ENCODE assay signal across 7 cellular contexts in genomic region chr1:194289569-194290266, GRCh38.
DNase-seq lines count a peak whose midpoint lies in the region; ATAC-seq and TF ChIP-seq lines count a peak whose summit lies in the region.

No MANE protein-coding gene starts in this region.

- POLR2A ChIA-PET in activated CD4-positive, alpha-beta memory T cell treated with anti-CD3 and anti-CD28 coated beads, Interleukin-2, amount 10 ng/mL, durations not matched to agents 7 days and 5 days (lab: Charles Lee) = no interaction called here

- H3K36me3 Mint-ChIP-seq in activated CD4-positive, alpha-beta memory T cell treated with anti-CD3 and anti-CD28 coated beads, Interleukin-2, amount 10 ng/mL, durations not matched to agents 7 days and 5 days (ENCODE audit: low read depth) = no peaks in the 10 kb centered on the region

- no peaks in the 10 kb centered on the region for H3K9me3 Mint-ChIP-seq in activated CD4-positive, alpha-beta memory T cell treated with anti-CD3 and anti-CD28 coated beads, Interleukin-2, amount 10 ng/mL, durations not matched to agents 7 days and 5 days

- no peak overlapping the region for H3K27ac Mint-ChIP-seq in activated CD4-positive, alpha-beta memory T cell treated with anti-CD3 and anti-CD28 coated beads, Interleukin-2, amount 10 ng/mL, durations not matched to agents 7 days and 5 days

- no peaks in the 10 kb centered on the region for H3K27me3 Mint-ChIP-seq in activated CD4-positive, alpha-beta memory T cell treated with anti-CD3 and anti-CD28 coated beads, Interleukin-2, amount 10 ng/mL, durations not matched to agents 7 days and 5 days

- no peak overlapping the region for H3K4me3 Mint-ChIP-seq in activated CD4-positive, alpha-beta memory T cell treated with anti-CD3 and anti-CD28 coated beads, Interleukin-2, amount 10 ng/mL, durations not matched to agents 7 days and 5 days

- intact Hi-C loops in breast epithelium (cut with DNase I; ENCODE audit: low total_unique reads) = no loop called here

- TF ChIP-seq POLR2A in breast epithelium (IDR thresholded peaks at IDR 0.05) = no peak

- H3K4me3 ChIP-seq in breast epithelium = no peak overlapping the region

- DNase-seq in activated CD4-positive, alpha-beta memory T cell treated with anti-CD3 and anti-CD28 coated beads, Interleukin-2, amount 10 ng/mL, durations not matched to agents 7 days and 5 days = peak; percentile 19
- DNase-seq in stimulated activated CD8-positive, alpha-beta memory T cell treated with anti-CD3 and anti-CD28 coated beads, Interleukin-4, amount 100 ng/mL, for 48 hours = peak; percentile 31
- DNase-seq in DMS153 (lab: John Stamatoyannopoulos, UW) = no peak
- DNase-seq in NCI-H2227 treated with DMSO at 0.1 percent for 48 hours (lab: John Stamatoyannopoulos, UW) = no peak
- DNase-seq in breast epithelium (ENCODE audit: low spot score in 2 of 2) = no peak

- CTCF ChIA-PET in activated CD4-positive, alpha-beta memory T cell treated with anti-CD3 and anti-CD28 coated beads, Interleukin-2, amount 10 ng/mL, durations not matched to agents 7 days and 5 days (lab: Charles Lee) = no interaction called here

- H3K36me3 ChIP-seq in breast epithelium = no peaks in the 10 kb centered on the region

- H3K9me3 ChIP-seq in breast epithelium = no peaks in the 10 kb centered on the region

- no peaks in the 10 kb centered on the region for H3K4me1 ChIP-seq in breast epithelium

- H3K27me3 ChIP-seq in breast epithelium = no peaks in the 10 kb centered on the region

- TF ChIP-seq CTCF in breast epithelium (IDR thresholded peaks at IDR 0.05) = no peak

- no peak overlapping the region for H3K27ac ChIP-seq in breast epithelium

- peaks cover 10% of the 10 kb centered on the region for H3K4me1 Mint-ChIP-seq in activated CD4-positive, alpha-beta memory T cell treated with anti-CD3 and anti-CD28 coated beads, Interleukin-2, amount 10 ng/mL, durations not matched to agents 7 days and 5 days

- ATAC-seq in GM19438 (IDR thresholded peaks at IDR 0.05; ENCODE audit: low read depth, unreplicated experiment) = peak; percentile 90
- peak; percentile 98 for ATAC-seq in HG03280 (IDR thresholded peaks at IDR 0.05; ENCODE audit: unreplicated experiment)

Comparison
In these comparisons a context has a peak if more than half of its experiments do, and no peak if none do; other contexts are left out.
1. DNase-seq: peak in activated CD4-positive, alpha-beta memory T cell treated with anti-CD3 and anti-CD28 coated beads, Interleukin-2, amount 10 ng/mL, durations not matched to agents 7 days and 5 days (single experiment) and stimulated activated CD8-positive, alpha-beta memory T cell treated with anti-CD3 and anti-CD28 coated beads, Interleukin-4, amount 100 ng/mL, for 48 hours (single experiment); none in DMS153 (single experiment), NCI-H2227 treated with DMSO at 0.1 percent for 48 hours (single experiment) and breast epithelium (0 of 2).